In genomic region chr13:36709136-36709895, GRCh38 we compare ENCODE assay signal across 19 cellular contexts. TPM values are rescaled to one million over a fixed set of nuclear protein-coding genes. Genes with fewer than 3 reads are reported as not detected.
DNase-seq lines count a peak whose midpoint lies in the region; ATAC-seq and TF ChIP-seq lines count a peak whose summit lies in the region.
"Had no signal": no experiment of that assay in that cellular context is flagged by ENCODE, and none has a peak within 500 bp of the region (broad histone marks: within the 10 kb centered on the region; RNA-seq: fewer than 3 reads in every experiment).

No MANE protein-coding gene starts in this region.

- peak overlapping the region in 7 of 11 experiments; percentile 8 to 47 (median 18); a peak in 10 of 22 replicates for H3K27ac ChIP-seq in BLaER1 treated with 17β-estradiol and CSF1 and Interleukin-3, amounts not matched to agents 10 nM and 100 nM
- H3K27ac ChIP-seq in neural progenitor cell: no peak overlapping the region
- no peak overlapping the region for H3K27ac ChIP-seq in PC-3 (ENCODE audit: low read length)
- H3K27ac ChIP-seq: HL-60 had no signal

- BruUV-seq in PC-3 (replicated peaks; lab: Mats Ljungman, UMichigan): no TSS peak

- no peak for ATAC-seq in GM19328 (IDR thresholded peaks at IDR 0.05; ENCODE audit: unreplicated experiment)
- no peak for ATAC-seq in PC-3
- ATAC-seq: GM12878 had no signal

- no peaks in the 10 kb centered on the region for H3K27me3 ChIP-seq in BLaER1 treated with 17β-estradiol and CSF1 and Interleukin-3, amounts not matched to agents 10 nM and 100 nM
- H3K27me3 ChIP-seq in neural progenitor cell (no peaks in the 10 kb centered on the region), PC-3 (ENCODE audit: low read length) (no peaks in the 10 kb centered on the region)

- H2AFZ ChIP-seq in neural progenitor cell (replicated peaks) (no peak overlapping the region), PC-3 (ENCODE audit: low read length) (no peak overlapping the region)

- H3K4me3 ChIP-seq in BLaER1 treated with 17β-estradiol and CSF1 and Interleukin-3, amounts not matched to agents 10 nM and 100 nM: no peak overlapping the region
- H3K4me3 ChIP-seq in neural progenitor cell: no peak overlapping the region
- H3K4me3 ChIP-seq in PC-3 (ENCODE audit: low read length): no peak overlapping the region
- H3K4me3 ChIP-seq: GM12878 had no signal

- TF ChIP-seq CTCF in brain (conservative IDR thresholded peaks at IDR 0.05) (no peak), neural progenitor cell (IDR thresholded peaks at IDR 0.05) (no peak), PC-3 (conservative IDR thresholded peaks at IDR 0.05; ENCODE audit: low read depth, low read length) (no peak)

- no peaks in the 10 kb centered on the region for H3K36me3 ChIP-seq in BLaER1 treated with 17β-estradiol and CSF1 and Interleukin-3, amounts not matched to agents 10 nM and 100 nM
- H3K36me3 ChIP-seq in neural progenitor cell (no peaks in the 10 kb centered on the region), PC-3 (ENCODE audit: low read depth, low read length) (no peaks in the 10 kb centered on the region)

- H3K4me2 ChIP-seq in BLaER1 treated with 17β-estradiol and CSF1 and Interleukin-3, amounts not matched to agents 10 nM and 100 nM: peak overlapping the region; percentile 11 to 76 (median 49); a peak in 21 of 22 replicates
- H3K4me2 ChIP-seq in neural progenitor cell: no peak overlapping the region
- H3K4me2 ChIP-seq in PC-3 (ENCODE audit: low read length): no peak overlapping the region
- H3K4me2 ChIP-seq: SK-N-SH had no signal

- peaks cover 0 to 3% (median 0%) of the 10 kb centered on the region in 11 experiments; a peak in 3 of 22 replicates for H3K9me3 ChIP-seq in BLaER1 treated with 17β-estradiol and CSF1 and Interleukin-3, amounts not matched to agents 10 nM and 100 nM (replicated peaks in 1 of 11)
- H3K9me3 ChIP-seq in neural progenitor cell (ENCODE audit: low read depth): no peaks in the 10 kb centered on the region
- no peaks in the 10 kb centered on the region for H3K9me3 ChIP-seq in PC-3 (ENCODE audit: low read length)
- H3K9me3 ChIP-seq: SK-N-SH had no signal

- H3K4me1 ChIP-seq in BLaER1 treated with 17β-estradiol and CSF1 and Interleukin-3, amounts not matched to agents 10 nM and 100 nM: peaks cover 13 to 30% (median 22%) of the 10 kb centered on the region in 10 experiments
- no peaks in the 10 kb centered on the region for H3K4me1 ChIP-seq in neural progenitor cell
- H3K4me1 ChIP-seq in PC-3 (ENCODE audit: insufficient read depth, low read length): no peaks in the 10 kb centered on the region

- peak overlapping the region in 3 of 5 experiments; percentile 17 to 54 (median 30) for H3K27ac Mint-ChIP-seq in brain
- H3K27ac Mint-ChIP-seq in neural progenitor cell: peak overlapping the region; percentile 2
- H3K27ac Mint-ChIP-seq in activated T-helper 1 cell treated with anti-CD3 and anti-CD28 coated beads, Interleukin-12 subunit alpha, Interleukin-12 subunit beta, Interleukin-2, Interleukin-4 antibody, amounts not matched to agents 30 ng/mL and 10 ng/mL and 1 ng/mL, durations not matched to agents 14 hours and 24 hours and 36 hours: no peak overlapping the region
- H3K27ac Mint-ChIP-seq: CD4-positive, alpha-beta memory T cell had no signal

- POLR2A ChIA-PET in PC-3 (lab: Charles Lee; ENCODE audit: unreplicated experiment): no interaction called here

- H3F3A ChIP-seq in neural progenitor cell (ENCODE audit: low read depth) (no peaks in the 10 kb centered on the region), PC-3 (ENCODE audit: low read length, unreplicated experiment) (no peaks in the 10 kb centered on the region)

- CTCF ChIA-PET in PC-3 (lab: Charles Lee): no interaction called here

- intact Hi-C loops in PC-3 (cut with micrococcal nuclease): no loop called here
- intact Hi-C loops in activated T-helper 1 cell treated with anti-CD3 and anti-CD28 coated beads, Interleukin-12 subunit alpha, Interleukin-12 subunit beta, Interleukin-2, Interleukin-4 antibody, amounts not matched to agents 30 ng/mL and 10 ng/mL and 1 ng/mL, durations not matched to agents 14 hours and 24 hours and 36 hours (cut with micrococcal nuclease): no loop called here

- no peak for TF ChIP-seq RAD21 in Ishikawa (IDR thresholded peaks at IDR 0.05; ENCODE audit: low read depth)

- no peaks in the 10 kb centered on the region for H3K36me3 Mint-ChIP-seq in brain
- no peaks in the 10 kb centered on the region for H3K36me3 Mint-ChIP-seq in neural progenitor cell
- no peaks in the 10 kb centered on the region for H3K36me3 Mint-ChIP-seq in activated T-helper 1 cell treated with anti-CD3 and anti-CD28 coated beads, Interleukin-12 subunit alpha, Interleukin-12 subunit beta, Interleukin-2, Interleukin-4 antibody, amounts not matched to agents 30 ng/mL and 10 ng/mL and 1 ng/mL, durations not matched to agents 14 hours and 24 hours and 36 hours (ENCODE audit: low read depth)
- H3K36me3 Mint-ChIP-seq: CD4-positive, alpha-beta memory T cell had no signal

- H3K9me3 Mint-ChIP-seq in brain: no peaks in the 10 kb centered on the region
- H3K9me3 Mint-ChIP-seq in neural progenitor cell: peaks cover 8% of the 10 kb centered on the region
- H3K9me3 Mint-ChIP-seq in activated T-helper 1 cell treated with anti-CD3 and anti-CD28 coated beads, Interleukin-12 subunit alpha, Interleukin-12 subunit beta, Interleukin-2, Interleukin-4 antibody, amounts not matched to agents 30 ng/mL and 10 ng/mL and 1 ng/mL, durations not matched to agents 14 hours and 24 hours and 36 hours: no peaks in the 10 kb centered on the region
- H3K9me3 Mint-ChIP-seq: CD4-positive, alpha-beta memory T cell had no signal

- no peaks in the 10 kb centered on the region for H3K9me2 ChIP-seq in PC-3 (replicated peaks; ENCODE audit: low read length)
- H3K9me2 ChIP-seq: SK-N-SH had no signal

- H3K79me2 ChIP-seq in neural progenitor cell (ENCODE audit: low read depth): no peaks in the 10 kb centered on the region
- H3K79me2 ChIP-seq in PC-3 (ENCODE audit: low read length): no peaks in the 10 kb centered on the region

- peak; percentile 35; the same call in 1 of the 2 replicates for TF ChIP-seq EP300 in Ishikawa (IDR thresholded peaks at IDR 0.05; ENCODE audit: borderline replicate concordance)

- no peak overlapping the region for H3K4me3 Mint-ChIP-seq in brain
- no peak overlapping the region for H3K4me3 Mint-ChIP-seq in neural progenitor cell
- no peak overlapping the region for H3K4me3 Mint-ChIP-seq in activated T-helper 1 cell treated with anti-CD3 and anti-CD28 coated beads, Interleukin-12 subunit alpha, Interleukin-12 subunit beta, Interleukin-2, Interleukin-4 antibody, amounts not matched to agents 30 ng/mL and 10 ng/mL and 1 ng/mL, durations not matched to agents 14 hours and 24 hours and 36 hours
- H3K4me3 Mint-ChIP-seq: CD4-positive, alpha-beta memory T cell had no signal

- H3K27me3 Mint-ChIP-seq in brain: peaks cover 9% of the 10 kb centered on the region
- H3K27me3 Mint-ChIP-seq in neural progenitor cell (ENCODE audit: insufficient read depth, low read depth): peaks cover 2% of the 10 kb centered on the region
- H3K27me3 Mint-ChIP-seq in activated T-helper 1 cell treated with anti-CD3 and anti-CD28 coated beads, Interleukin-12 subunit alpha, Interleukin-12 subunit beta, Interleukin-2, Interleukin-4 antibody, amounts not matched to agents 30 ng/mL and 10 ng/mL and 1 ng/mL, durations not matched to agents 14 hours and 24 hours and 36 hours (ENCODE audit: insufficient read depth): no peaks in the 10 kb centered on the region

- no peak overlapping the region for H3K9ac ChIP-seq in BLaER1 treated with 17β-estradiol and CSF1 and Interleukin-3, amounts not matched to agents 10 nM and 100 nM
- H3K9ac ChIP-seq in neural progenitor cell: no peak overlapping the region
- no peak overlapping the region for H3K9ac ChIP-seq in PC-3 (ENCODE audit: low read length)
- H3K9ac ChIP-seq: SK-N-SH had no signal

- no peak for DNase-seq in neural progenitor cell (ENCODE audit: low spot score)
- DNase-seq in Kasumi-1 (lab: John Stamatoyannopoulos, UW): no peak
- no peak for DNase-seq in PC-3
- DNase-seq in activated T-helper 1 cell treated with anti-CD3 and anti-CD28 coated beads, Interleukin-12 subunit alpha, Interleukin-12 subunit beta, Interleukin-2, Interleukin-4 antibody, amounts not matched to agents 30 ng/mL and 10 ng/mL and 1 ng/mL, durations not matched to agents 14 hours and 24 hours and 36 hours (ENCODE audit: low spot score): no peak
- DNase-seq: CD4-positive, alpha-beta memory T cell; GDM1; GOT3; MV-4-11; NCI-H187 treated with DMSO at 0.1 percent for 48 hours; NCI-H82; Right ventricle myocardium superior; SK-N-SH had no signal

- H4K20me1 ChIP-seq in BLaER1 treated with 17β-estradiol and CSF1 and Interleukin-3, amounts not matched to agents 10 nM and 100 nM: no peaks in the 10 kb centered on the region
- H4K20me1 ChIP-seq in neural progenitor cell (ENCODE audit: low read depth): no peaks in the 10 kb centered on the region
- no peaks in the 10 kb centered on the region for H4K20me1 ChIP-seq in PC-3 (ENCODE audit: low read length)

- H3K4me1 Mint-ChIP-seq in brain (peaks cover 16% of the 10 kb centered on the region), neural progenitor cell (peaks cover 25% of the 10 kb centered on the region)
- H3K4me1 Mint-ChIP-seq in activated T-helper 1 cell treated with anti-CD3 and anti-CD28 coated beads, Interleukin-12 subunit alpha, Interleukin-12 subunit beta, Interleukin-2, Interleukin-4 antibody, amounts not matched to agents 30 ng/mL and 10 ng/mL and 1 ng/mL, durations not matched to agents 14 hours and 24 hours and 36 hours (ENCODE audit: low read depth): no peaks in the 10 kb centered on the region
- H3K4me1 Mint-ChIP-seq: CD4-positive, alpha-beta memory T cell had no signal

TF ChIP-seq in Ishikawa, 13 proteins besides CTCF, POLR2A, EP300 and RAD21 (continues in another document):
- TF ChIP-seq MAX (IDR thresholded peaks at IDR 0.05) (no peak), ZBTB7A (IDR thresholded peaks at IDR 0.05; ENCODE audit: low read depth) (no peak), CREB1 (IDR thresholded peaks at IDR 0.05; ENCODE audit: low read depth) (no peak), EGR1 (IDR thresholded peaks at IDR 0.05) (no peak)

RNA-seq across cellular contexts. Expression of gene SERTM1, which starts 35.5 kb away (rescaled TPM):
- 0.59 TPM for polyA plus RNA-seq in brain (ENCODE audit: insufficient read depth, low read depth, low replicate concordance)
- 0.28 TPM in 1 of 2 replicates, not detected in the other for total RNA-seq in neural progenitor cell (ENCODE audit: low replicate concordance)
- total RNA-seq in PC-3 (2014; rRNA removed): not detected in 2 replicates
- not detected in 2 replicates for total RNA-seq in activated T-helper 1 cell treated with anti-CD3 and anti-CD28 coated beads, Interleukin-12 subunit alpha, Interleukin-12 subunit beta, Interleukin-2, Interleukin-4 antibody, amounts not matched to agents 30 ng/mL and 10 ng/mL and 1 ng/mL, durations not matched to agents 14 hours and 24 hours and 36 hours
- total RNA-seq: CD4-positive, alpha-beta memory T cell; GM12878; NCI-H460 had no signal
- polyA plus RNA-seq: CD4-positive, alpha-beta memory T cell; GM12878 had no signal

Comparison
In these comparisons a context has a peak if more than half of its experiments do, and no peak if none do; other contexts are left out.
1. H3K27ac ChIP-seq: peak in BLaER1 treated with 17β-estradiol and CSF1 and Interleukin-3, amounts not matched to agents 10 nM and 100 nM (7 of 11); none in neural progenitor cell (single experiment) and PC-3 (single experiment).
2. H3K4me2 ChIP-seq: peak in BLaER1 treated with 17β-estradiol and CSF1 and Interleukin-3, amounts not matched to agents 10 nM and 100 nM (11 of 11); none in neural progenitor cell (single experiment) and PC-3 (single experiment).